19 cellular contexts compared by ENCODE assay signal in genomic region chr12:70577283-70577634, GRCh38. TPM values are rescaled to one million over a fixed set of nuclear protein-coding genes. Genes with fewer than 3 reads are reported as not detected.
DNase-seq lines count a peak whose midpoint lies in the region; ATAC-seq, FAIRE-seq and TF ChIP-seq lines count a peak whose summit lies in the region.
"Had no signal": no experiment of that assay in that cellular context is flagged by ENCODE, and none has a peak within 500 bp of the region (broad histone marks: within the 10 kb centered on the region; RNA-seq: fewer than 3 reads in every experiment).

No MANE protein-coding gene starts in this region.

- H3K4me3 ChIP-seq in A549, result no peak overlapping the region
- H3K4me3 ChIP-seq: BLaER1, left lung, spleen, upper lobe of left lung had no signal

- no peaks in the 10 kb centered on the region for H3K4me1 ChIP-seq in A549
- H3K4me1 ChIP-seq: BLaER1, Caco-2, left lung, upper lobe of left lung had no signal

- WGBS in A549 (ENCODE audit: missing lambda C conversion rate), result 9% methylated on average over 3 of the region's 3 CpGs

- H3K9me3 ChIP-seq in A549, result no peaks in the 10 kb centered on the region
- H3K9me3 ChIP-seq: BLaER1, Caco-2, left lung, spleen, upper lobe of left lung had no signal

- no peak for TF ChIP-seq RAD21 in A549 (conservative IDR thresholded peaks at IDR 0.05 in 1 of 2, IDR thresholded peaks at IDR 0.05 in 1 of 2)

- CTCF ChIA-PET in A549 (lab: Yijun Ruan, JAX), result interaction anchor here (0.5 to 6.1 kb wide), 28 partner anchors 8 to 1403 kb away, joined by 3 to 92 read pairs (median 4); no protein-coding TSS in a partner anchor

- no peak for TF ChIP-seq POLR2A in A549 (IDR thresholded peaks at IDR 0.05; ENCODE audit: low read length)
- TF ChIP-seq POLR2A in GM12891 (IDR thresholded peaks at IDR 0.05; ENCODE audit: low read depth, low read length), result no peak

- no peak overlapping the region for H3K4me2 ChIP-seq in A549
- H3K4me2 ChIP-seq: BLaER1 had no signal

- H3K27ac ChIP-seq in A549 (no peak overlapping the region), caudate nucleus (ENCODE audit: low read depth, low read length) (peak overlapping the region; percentile 81)
- H3K27ac ChIP-seq: BLaER1, left lung, spleen had no signal

- TF ChIP-seq EP300 in A549 (IDR thresholded peaks at IDR 0.05), result no peak

- ATAC-seq in A549 (peak; percentile 30 to 52; a peak in 4 of 6 replicates), GM19324 (IDR thresholded peaks at IDR 0.05; ENCODE audit: low FRiP score, unreplicated experiment) (peak; percentile 22), HG02870 (IDR thresholded peaks at IDR 0.05; ENCODE audit: unreplicated experiment) (no peak)
- ATAC-seq: activated naive CD8-positive, alpha-beta T cell treated with anti-CD3 and anti-CD28 coated beads, Interleukin-2, amount 50 U/mL, for 24 hours; activated T-cell treated with anti-CD3 and anti-CD28 coated beads, Interleukin-2, amount 50 U/mL, for 4 hours had no signal

- no peak; the same call in 2 of the 3 replicates for TF ChIP-seq CTCF in A549 (IDR thresholded peaks at IDR 0.05)

- no peak for DNase-seq in A549 (ENCODE audit: low read depth in 1 of 2, low spot score in 1 of 2)
- DNase-seq in HT-29 (ENCODE audit: low spot score), result peak; percentile 12
- no peak for DNase-seq in caudate nucleus (lab: John Stamatoyannopoulos, UW)
- DNase-seq in occipital lobe (lab: John Stamatoyannopoulos, UW), result no peak
- no peak for DNase-seq in GM12891 (ENCODE audit: insufficient read length, low spot score)
- no peak for DNase-seq in DMS153 (lab: John Stamatoyannopoulos, UW)
- DNase-seq: activated gamma-delta T cell treated with Interleukin-2 at 50 U/mL for 16 hours; activated naive CD8-positive, alpha-beta T cell treated with anti-CD3 and anti-CD28 coated beads, Interleukin-2, amount 50 U/mL, for 24 hours; activated T-cell treated with anti-CD3 and anti-CD28 coated beads, Interleukin-2, amount 50 U/mL, for 4 hours; left lung; posterior cingulate gyrus; right cardiac atrium; spleen; upper lobe of left lung had no signal

- POLR2A ChIA-PET in A549 (lab: Yijun Ruan, JAX), result no interaction called here

- FAIRE-seq in A549 (lab: Jason Lieb, UNC) (peak; percentile 99), GM12891 (lab: Jason Lieb, UNC) (no peak)

TF ChIP-seq in A549, 52 proteins besides CTCF, POLR2A, EP300 and RAD21:
- TF ChIP-seq, protein P1, sequence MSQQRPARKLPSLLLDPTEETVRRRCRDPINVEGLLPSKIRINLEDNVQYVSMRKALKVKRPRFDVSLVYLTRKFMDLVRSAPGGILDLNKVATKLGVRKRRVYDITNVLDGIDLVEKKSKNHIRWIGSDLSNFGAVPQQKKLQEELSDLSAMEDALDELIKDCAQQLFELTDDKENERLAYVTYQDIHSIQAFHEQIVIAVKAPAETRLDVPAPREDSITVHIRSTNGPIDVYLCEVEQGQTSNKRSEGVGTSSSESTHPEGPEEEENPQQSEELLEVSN (IDR thresholded peaks at IDR 0.05; ENCODE audit: borderline replicate concordance, low read depth), result no peak
- TF ChIP-seq BHLHE40 (IDR thresholded peaks at IDR 0.05; ENCODE audit: low read depth, low read length), result no peak
- TF ChIP-seq HOXA7 (CRISPR knock-in tag; IDR thresholded peaks at IDR 0.05), result no peak
- no peak for TF ChIP-seq NFE2L2 (conservative IDR thresholded peaks at IDR 0.05; ENCODE audit: low read length)

TF ChIP-seq in GM12891, 5 proteins besides CTCF, POLR2A, EP300 and RAD21:
- TF ChIP-seq POLR2AphosphoS5 (IDR thresholded peaks at IDR 0.05; ENCODE audit: low read depth, low read length) (no peak), SPI1 (IDR thresholded peaks at IDR 0.05; ENCODE audit: low read depth, low read length) (no peak), POU2F2 (IDR thresholded peaks at IDR 0.05; ENCODE audit: low read depth, low read length) (no peak), TAF1 (IDR thresholded peaks at IDR 0.05; ENCODE audit: low read depth, low read length) (no peak), PAX5 (IDR thresholded peaks at IDR 0.05; ENCODE audit: insufficient read depth, low read length, severe bottlenecking) (no peak)
TF ChIP-seq in GM12891: peak in this region for 0.

RNA-seq across cellular contexts. Expression of gene PTPRB, which starts 60.0 kb away (rescaled TPM):
- 0.34 and 0.45 TPM in 2 replicates for polyA plus RNA-seq in A549 (2011; rRNA removed)
- polyA plus RNA-seq in A549 (2012; cell fraction: cytosol; rRNA removed), result 0.05 and 0.06 TPM in 2 replicates
- 0.01 and 0.02 TPM in 2 replicates for polyA plus RNA-seq in A549 (2012; cell fraction: nucleus; rRNA removed)
- 0.16 to 0.57 TPM (median 0.26 TPM) in 3 replicates for polyA plus RNA-seq in A549 (2017; fragmentation: RNase III; extraction: RNeasy Plus Mini Kit Qiagen cat#74134 plus additional on column Dnase treatment)
- 0.49 and 0.70 TPM in 2 replicates for polyA minus RNA-seq in A549 (2011; rRNA and poly(A)+ RNA removed)
- total RNA-seq in HT-29 (2014; rRNA removed; shearing (Covaris generic)), result 7.0 and 9.3 TPM in 2 replicates
- total RNA-seq in occipital lobe, result 8.7 TPM
- not detected for polyA plus RNA-seq in GM12891 (2012; ENCODE audit: low read depth, missing spikeins)
- total RNA-seq: T-helper 2 cell treated with Interferon-gamma antibody and Interleukin-4, amounts not matched to agents 100 ng/mL and 5 ng/mL, for 36 hours had no signal
